Comparison of ENCODE assay signal across 8 cellular contexts in the genomic region with DNA sequence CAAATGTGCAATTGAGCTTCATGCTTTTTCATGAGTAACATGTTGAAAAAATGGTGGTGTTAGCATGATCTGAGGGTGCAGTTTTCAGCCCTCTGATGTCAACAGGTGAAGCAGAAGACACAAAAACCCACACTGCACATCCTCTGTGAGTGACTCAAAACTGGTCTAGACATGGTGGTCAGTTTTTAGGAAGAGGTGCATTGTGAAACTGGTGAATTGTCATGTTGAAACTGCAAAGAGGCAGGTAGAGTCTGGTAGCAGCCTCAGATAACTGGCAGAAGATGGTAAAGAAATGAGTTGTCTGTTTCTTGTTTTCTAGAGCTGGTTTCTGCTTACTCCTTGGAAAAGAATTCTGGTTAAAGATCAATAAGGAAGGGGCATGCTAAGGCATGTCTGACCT.
DNase-seq lines count a peak whose midpoint lies in the region; ATAC-seq and TF ChIP-seq lines count a peak whose summit lies in the region.

No MANE protein-coding gene starts in this region.

- in situ Hi-C loops in mammary epithelial cell (cut with MboI; ENCODE audit: low sequenced_read_pairs in 2 of 2): no loop called here

- DNase-seq in mammary epithelial cell (peak; percentile 99), NCI-H146 treated with DMSO at 0.1 percent for 48 hours (lab: John Stamatoyannopoulos, UW; ENCODE audit: unreplicated experiment) (no peak), NCI-H2171 (lab: John Stamatoyannopoulos, UW) (no peak), Kasumi-1 (lab: John Stamatoyannopoulos, UW) (no peak)
- no peak for DNase-seq in CD8-positive, alpha-beta T cell

- H3K4me3 ChIP-seq in mammary epithelial cell (replicated peaks in 1 of 3; ENCODE audit: insufficient read depth in 1 of 3, low read depth in 2 of 3, low read length in 3 of 3): no peak overlapping the region
- H3K4me3 ChIP-seq in CD8-positive, alpha-beta T cell (ENCODE audit: low read depth, low read length): no peak overlapping the region

- no peak overlapping the region for H3K9ac ChIP-seq in mammary epithelial cell (ENCODE audit: insufficient read depth, low read length)

- dilution Hi-C loops in mammary epithelial cell (cut with HindIII; ENCODE audit: low sequenced_read_pairs): no loop called here

- H4K20me1 ChIP-seq in mammary epithelial cell (ENCODE audit: insufficient read depth, low read length): no peaks in the 10 kb centered on the region

- H3K27me3 ChIP-seq in mammary epithelial cell (ENCODE audit: insufficient read depth, low read length): no peaks in the 10 kb centered on the region
- no peaks in the 10 kb centered on the region for H3K27me3 ChIP-seq in CD8-positive, alpha-beta T cell (ENCODE audit: insufficient read depth, low read length)

- no peaks in the 10 kb centered on the region for H3K36me3 ChIP-seq in mammary epithelial cell (ENCODE audit: insufficient read depth, low read length)
- H3K36me3 ChIP-seq in CD8-positive, alpha-beta T cell (ENCODE audit: insufficient read depth, low read length): no peaks in the 10 kb centered on the region

- no peak overlapping the region for H2AFZ ChIP-seq in mammary epithelial cell (ENCODE audit: low read depth, low read length)

- TF ChIP-seq CTCF in mammary epithelial cell (conservative IDR thresholded peaks at IDR 0.05 in 1 of 2, IDR thresholded peaks at IDR 0.05 in 1 of 2; ENCODE audit: extremely low read depth in 1 of 2, insufficient read depth in 1 of 2, low read depth in 1 of 2, low read length in 2 of 2): no peak
- TF ChIP-seq CTCF in CD8-positive, alpha-beta T cell (IDR thresholded peaks at IDR 0.05): no peak

- BruUV-seq in mammary epithelial cell (replicated peaks; lab: Mats Ljungman, UMichigan): no TSS peak

- H3K36me3 Mint-ChIP-seq in CD8-positive, alpha-beta T cell: no peaks in the 10 kb centered on the region

- no peak overlapping the region for H3K27ac Mint-ChIP-seq in CD8-positive, alpha-beta T cell

- peaks cover 9% of the 10 kb centered on the region for H3K9me3 ChIP-seq in mammary epithelial cell (replicated peaks; ENCODE audit: insufficient read depth, low read length)
- no peaks in the 10 kb centered on the region for H3K9me3 ChIP-seq in CD8-positive, alpha-beta T cell (ENCODE audit: low read length)

- intact Hi-C loops in mammary epithelial cell (cut with micrococcal nuclease): loop anchor here (10.0 kb wide), 1 partner anchor 232 kb away; no protein-coding TSS in a partner anchor
- intact Hi-C loops in CD8-positive, alpha-beta T cell (cut with DNase I, micrococcal nuclease): no loop called here

- no peak overlapping the region for H3K4me3 Mint-ChIP-seq in CD8-positive, alpha-beta T cell

- ATAC-seq in GM18517 (IDR thresholded peaks at IDR 0.05; ENCODE audit: unreplicated experiment) (peak; percentile 100), GM21381 (IDR thresholded peaks at IDR 0.05; ENCODE audit: unreplicated experiment) (peak; percentile 100), HG03196 (IDR thresholded peaks at IDR 0.05; ENCODE audit: unreplicated experiment) (peak; percentile 100)
- ATAC-seq in CD8-positive, alpha-beta T cell: no peak

- CTCF ChIA-PET in mammary epithelial cell (lab: Charles Lee; ENCODE audit: low non-redundant PET): interaction anchor here (0.5 to 0.6 kb wide), 2 partner anchors 9 to 84 kb away, joined by 3 to 5 read pairs; no protein-coding TSS in a partner anchor
- CTCF ChIA-PET in CD8-positive, alpha-beta T cell (lab: Charles Lee): no interaction called here

- POLR2A ChIA-PET in CD8-positive, alpha-beta T cell (lab: Charles Lee): no interaction called here

- no peaks in the 10 kb centered on the region for H3K4me1 Mint-ChIP-seq in CD8-positive, alpha-beta T cell (ENCODE audit: low read depth)

- H3K9me3 Mint-ChIP-seq in CD8-positive, alpha-beta T cell: peaks cover 3% of the 10 kb centered on the region

- H3K27ac ChIP-seq in mammary epithelial cell (ENCODE audit: insufficient read depth, low read depth, low read length): peak overlapping the region; percentile 96
- H3K27ac ChIP-seq in CD8-positive, alpha-beta T cell (ENCODE audit: low read depth, low read length): no peak overlapping the region

- no peaks in the 10 kb centered on the region for H3K79me2 ChIP-seq in mammary epithelial cell (ENCODE audit: insufficient read depth, low read length)

- peaks cover 36% of the 10 kb centered on the region for H3K4me1 ChIP-seq in mammary epithelial cell (ENCODE audit: insufficient read depth, low read length)
- H3K4me1 ChIP-seq in CD8-positive, alpha-beta T cell (ENCODE audit: insufficient read depth, low read length): no peaks in the 10 kb centered on the region

- H3K4me2 ChIP-seq in mammary epithelial cell (ENCODE audit: insufficient read depth, low read depth, low read length): peak overlapping the region; percentile 47

- no peaks in the 10 kb centered on the region for H3K27me3 Mint-ChIP-seq in CD8-positive, alpha-beta T cell (ENCODE audit: low read depth)
